Comparison of ENCODE assay signal across 8 cellular contexts in the genomic region with DNA sequence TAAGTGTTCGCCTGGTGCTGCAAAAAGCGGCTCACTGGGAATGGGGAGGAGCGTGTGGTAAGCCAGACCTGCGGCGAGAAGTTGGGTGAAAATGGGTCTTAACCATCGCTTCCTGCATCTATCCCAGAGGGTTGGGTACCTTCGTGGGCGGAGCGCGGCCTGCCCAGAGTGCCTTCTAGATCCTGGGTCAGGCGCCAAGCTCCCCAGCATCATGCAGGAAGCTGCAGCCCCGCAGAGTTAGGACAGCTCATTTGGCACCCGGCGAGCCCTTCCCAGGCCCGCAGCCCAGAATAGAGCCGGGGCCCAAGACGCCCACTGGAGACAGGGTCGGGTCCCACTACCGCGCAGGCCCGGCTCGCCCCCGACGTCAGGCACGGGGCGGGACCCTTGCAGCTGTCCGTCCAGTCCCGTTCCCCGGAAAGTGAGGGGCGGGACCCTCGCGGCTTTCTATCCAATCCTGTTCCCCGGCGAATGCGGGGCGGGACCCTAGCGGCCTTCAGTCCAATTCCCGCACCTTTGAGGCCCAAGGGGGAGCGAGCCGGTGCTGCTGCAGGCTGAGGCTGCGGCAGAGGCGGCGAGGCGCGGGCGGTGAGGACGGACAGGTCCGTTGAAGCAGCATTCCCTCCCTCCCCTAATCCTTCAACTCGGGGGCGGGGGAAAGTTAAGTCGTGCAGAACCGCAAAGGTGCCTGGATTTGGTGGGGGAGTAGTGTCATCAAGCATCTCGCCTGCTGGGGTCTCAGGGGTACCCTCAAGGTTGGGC. TPM values are rescaled to one million over a fixed set of nuclear protein-coding genes. Genes with fewer than 3 reads are reported as not detected.
A peak's percentile ranks its signal among the peaks of the same experiment; 100 is the strongest.
DNase-seq lines count a peak whose midpoint lies in the region; ATAC-seq and TF ChIP-seq lines count a peak whose summit lies in the region.

Gene CROT, plus strand, starts transcription at position 499 of the 762 bp plus-strand sequence. CDS start 3,405 bp downstream, outside the sequence.

- in situ Hi-C loops in Caki2 (cut with HindIII; ENCODE audit: low pct_unique_long_range_greater_than_20kb, low sequenced_read_pairs) = no loop called here

- H3K4me1 Mint-ChIP-seq in endothelial cell (ENCODE audit: unreplicated experiment) = peaks cover 9% of the 10 kb centered on the region
- H3K4me1 Mint-ChIP-seq in mesothelial cell of epicardium = peaks cover 38% of the 10 kb centered on the region

- no peak within 1 kb of the TSS for H3K27ac Mint-ChIP-seq in endothelial cell (ENCODE audit: unreplicated experiment)
- H3K27ac Mint-ChIP-seq in mesothelial cell of epicardium = peak within 1 kb of the TSS; percentile 95

- peak within 1 kb of the TSS; percentile 94 for H3K4me3 Mint-ChIP-seq in endothelial cell (ENCODE audit: unreplicated experiment)
- peak within 1 kb of the TSS; percentile 93 for H3K4me3 Mint-ChIP-seq in mesothelial cell of epicardium

- no peak for TF ChIP-seq CTCF in endothelial cell (IDR thresholded peaks at IDR 0.05; ENCODE audit: unreplicated experiment)
- no peak for TF ChIP-seq CTCF in mesothelial cell of epicardium (IDR thresholded peaks at IDR 0.05; ENCODE audit: unreplicated experiment)

- peaks cover 8% of the 10 kb centered on the region for H3K27me3 Mint-ChIP-seq in endothelial cell (ENCODE audit: unreplicated experiment)
- no peaks in the 10 kb centered on the region for H3K27me3 Mint-ChIP-seq in mesothelial cell of epicardium (ENCODE audit: low read depth)

- DNase-seq in Caki2 (ENCODE audit: low read depth) = peak; percentile 92
- DNase-seq in HUDEP-2 (lab: John Stamatoyannopoulos, UW; ENCODE audit: unreplicated experiment in 76 of 76) = peak in 74 of 76 experiments; percentile 25 to 92 (median 81)
- DNase-seq in NOMO-1 treated with dmso at 0.1 percent for 144 hours (lab: John Stamatoyannopoulos, UW; ENCODE audit: unreplicated experiment) = peak; percentile 99
- DNase-seq in activated CD8-positive, alpha-beta memory T cell treated with anti-CD3 and anti-CD28 coated beads, Interleukin-2, amount 50 U/mL, for 4 hours = peak; percentile 94
- peak; percentile 93 for DNase-seq in endothelial cell (ENCODE audit: low spot score)
- DNase-seq in mesothelial cell of epicardium (ENCODE audit: low spot score in 2 of 2, unreplicated experiment in 2 of 2) = peak; percentile 87 to 95
- peak; percentile 83 to 86 for DNase-seq in stimulated activated CD8-positive, alpha-beta memory T cell treated with anti-CD3 and anti-CD28 coated beads, Interleukin-15, amount 100 ng/mL, for 4 hours (ENCODE audit: low read depth in 2 of 2)

- ATAC-seq in GM21381 (IDR thresholded peaks at IDR 0.05; ENCODE audit: unreplicated experiment) = peak; percentile 97

- H3K36me3 Mint-ChIP-seq in endothelial cell (ENCODE audit: low read depth, unreplicated experiment) (peaks cover 17% of the 10 kb centered on the region), mesothelial cell of epicardium (peaks cover 30% of the 10 kb centered on the region)

- H3K9me3 Mint-ChIP-seq in endothelial cell (ENCODE audit: unreplicated experiment) = no peaks in the 10 kb centered on the region
- H3K9me3 Mint-ChIP-seq in mesothelial cell of epicardium = peaks cover 2% of the 10 kb centered on the region

RNA-seq across cellular contexts. Expression of gene CROT, which starts in this region (rescaled TPM):
- 1.0 and 8.6 TPM in 2 replicates for total RNA-seq in Caki2 (2014; rRNA removed; shearing (Covaris generic); ENCODE audit: low replicate concordance)
- total RNA-seq in endothelial cell (ENCODE audit: unreplicated experiment) (11.1 TPM), mesothelial cell of epicardium (20.5 to 20.7 TPM (median 20.6 TPM) in 3 replicates)

Comparison
In these comparisons a context has a peak if more than half of its experiments do, and no peak if none do; other contexts are left out.
1. Peak in every context shown above with its lines: DNase-seq and ATAC-seq.